In genomic region chr11:75768112-75768908, GRCh38 we compare ENCODE assay signal across 8 cellular contexts.
A peak's percentile ranks its signal among the peaks of the same experiment; 100 is the strongest.
DNase-seq lines count a peak whose midpoint lies in the region; ATAC-seq lines count a peak whose summit lies in the region.

TSS of gene DGAT2 (plus strand) at chr11:75768778. CDS start at chr11:75768992, 214 bp downstream.

- peak; percentile 74 for DNase-seq in CD1c-positive myeloid dendritic cell (ENCODE audit: extremely low spot score)
- DNase-seq in NCI-H748 (lab: John Stamatoyannopoulos, UW; ENCODE audit: unreplicated experiment): peak; percentile 85
- DNase-seq in activated CD4-positive, alpha-beta T cell treated with anti-CD3 and anti-CD28 coated beads, Interleukin-2, amount 50 U/mL, for 4 hours: peak; percentile 63
- peak; percentile 85 for DNase-seq in ecto neural progenitor cell (ENCODE audit: low spot score)
- peak; percentile 27 for DNase-seq in medulla oblongata (ENCODE audit: extremely low spot score)
- peak; percentile 60 for DNase-seq in stimulated activated CD8-positive, alpha-beta memory T cell treated with anti-CD3 and anti-CD28 coated beads, Interleukin-12 subunit alpha, Interleukin-12 subunit beta, amount 100 ng/mL, for 4 hours (ENCODE audit: low read depth)

- ATAC-seq in GM19397 (IDR thresholded peaks at IDR 0.05; ENCODE audit: unreplicated experiment): peak; percentile 82
- ATAC-seq in HG03565 (IDR thresholded peaks at IDR 0.05; ENCODE audit: unreplicated experiment): peak; percentile 70

Comparison
In these comparisons a context has a peak if more than half of its experiments do, and no peak if none do; other contexts are left out.
1. Peak in every context shown above with its lines: DNase-seq and ATAC-seq.
2. DNase-seq: peak in every context shown above with its lines; median percentile 85 in NCI-H748; 85 in ecto neural progenitor cell; 74 in CD1c-positive myeloid dendritic cell; 63 in activated CD4-positive, alpha-beta T cell treated with anti-CD3 and anti-CD28 coated beads, Interleukin-2, amount 50 U/mL, for 4 hours; 60 in stimulated activated CD8-positive, alpha-beta memory T cell treated with anti-CD3 and anti-CD28 coated beads, Interleukin-12 subunit alpha, Interleukin-12 subunit beta, amount 100 ng/mL, for 4 hours; 27 in medulla oblongata.